29 cellular contexts compared by ENCODE assay signal in the genomic region with DNA sequence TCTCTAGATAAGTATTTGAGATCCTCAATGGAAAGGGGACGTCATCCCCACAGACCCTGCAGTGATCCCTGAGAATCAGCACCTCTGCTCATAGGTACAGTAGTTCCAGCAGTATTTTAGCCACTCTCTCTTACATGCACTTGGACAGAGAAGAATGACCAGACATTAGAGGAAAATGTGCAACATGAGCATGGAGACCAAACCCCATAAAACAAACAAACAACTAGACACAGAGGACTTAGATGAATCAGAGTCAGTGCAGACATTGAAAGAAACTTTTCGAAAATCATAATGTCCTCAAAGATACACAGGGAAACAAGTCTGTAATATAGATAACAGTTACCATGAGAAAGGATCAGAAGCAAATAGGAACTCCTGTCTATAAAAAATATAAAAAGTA.
"Had no signal": no experiment of that assay in that cellular context is flagged by ENCODE, and none has a peak within 500 bp of the region (broad histone marks: within the 10 kb centered on the region; RNA-seq: fewer than 3 reads in every experiment).

No MANE protein-coding gene starts in this region.

- H3K9me3 Mint-ChIP-seq: naive thymus-derived CD8-positive, alpha-beta T cell; neural crest cell; stimulated activated naive CD8-positive, alpha-beta T cell treated with anti-CD3 and anti-CD28 coated beads, Interleukin-15, amount 100 ng/mL, for 72 hours had no signal

- H3K27me3 Mint-ChIP-seq: naive thymus-derived CD8-positive, alpha-beta T cell; stimulated activated memory B cell treated with anti-CD40 and anti-IgM and Interleukin-4, amounts not matched to agents 10 μg/mL and 1 μg/mL and 100 μg/mL, for 72 hours; stimulated activated naive CD8-positive, alpha-beta T cell treated with anti-CD3 and anti-CD28 coated beads, Interleukin-15, amount 100 ng/mL, for 72 hours; type B pancreatic cell had no signal

- H3K4me3 ChIP-seq: left lung, lower lobe of right lung, pancreas, prostate gland, skin epidermis, tibial nerve, uterus had no signal

- H3K4me3 Mint-ChIP-seq: naive thymus-derived CD8-positive, alpha-beta T cell; nephron; neural crest cell; stimulated activated memory B cell treated with anti-CD40 and anti-IgM and Interleukin-4, amounts not matched to agents 10 μg/mL and 1 μg/mL and 100 μg/mL, for 72 hours; stimulated activated naive CD8-positive, alpha-beta T cell treated with anti-CD3 and anti-CD28 coated beads, Interleukin-15, amount 100 ng/mL, for 72 hours; type B pancreatic cell had no signal

- H3K27ac Mint-ChIP-seq: naive thymus-derived CD8-positive, alpha-beta T cell; nephron; stimulated activated memory B cell treated with anti-CD40 and anti-IgM and Interleukin-4, amounts not matched to agents 10 μg/mL and 1 μg/mL and 100 μg/mL, for 72 hours; stimulated activated naive CD8-positive, alpha-beta T cell treated with anti-CD3 and anti-CD28 coated beads, Interleukin-15, amount 100 ng/mL, for 72 hours; type B pancreatic cell had no signal

- FAIRE-seq: islet of Langerhans, kidney, pancreas had no signal

- H3K4me1 ChIP-seq: left lung, lower lobe of right lung, pancreas, uterus had no signal

- ATAC-seq: left colon; left lung; lower lobe of right lung; naive thymus-derived CD8-positive, alpha-beta T cell; pancreas; right cardiac atrium; sciatic nerve; stimulated activated memory B cell treated with anti-CD40 and anti-IgM and Interleukin-4, amounts not matched to agents 10 μg/mL and 1 μg/mL and 100 μg/mL, for 72 hours; stimulated activated naive CD8-positive, alpha-beta T cell treated with anti-CD3 and anti-CD28 coated beads, Interleukin-15, amount 100 ng/mL, for 72 hours had no signal

- H3K9me3 ChIP-seq: left lung, lower lobe of right lung, pancreas, prostate gland, tibial nerve, uterus had no signal

- DNase-seq: hippocampal formation; kidney; left colon; left lung; lower lobe of right lung; mammary epithelial cell; mesenchymal stem cell; naive thymus-derived CD8-positive, alpha-beta T cell; nucleus accumbens; pancreas; retina; right cardiac atrium; stimulated activated CD4-positive, alpha-beta T cell treated with anti-CD3 and anti-CD28 coated beads, Interleukin-1b, Interleukin-23, amount 100 ng/mL, for 48 hours; stimulated activated CD4-positive, alpha-beta T cell treated with anti-CD3 and anti-CD28 coated beads, Interleukin-2, amount 100 ng/mL, for 48 hours; stimulated activated CD4-positive, alpha-beta T cell treated with anti-CD3 and anti-CD28 coated beads, Interleukin-4, amount 100 ng/mL, for 4 hours; stimulated activated CD8-positive, alpha-beta memory T cell treated with anti-CD3 and anti-CD28 coated beads, Interleukin-4, amount 100 ng/mL, for 48 hours; stimulated activated naive CD4-positive, alpha-beta T cell treated with Interleukin-2 at 50 U/mL for 16 hours; stimulated activated naive CD8-positive, alpha-beta T cell treated with anti-CD3 and anti-CD28 coated beads, Interleukin-15, amount 100 ng/mL, for 72 hours; substantia nigra; uterus had no signal

- H3K27ac ChIP-seq: left lung, lower lobe of right lung, pancreas, prostate gland, skin epidermis, tibial nerve, uterus had no signal

- H3K4me1 Mint-ChIP-seq: naive thymus-derived CD8-positive, alpha-beta T cell; neural crest cell; stimulated activated memory B cell treated with anti-CD40 and anti-IgM and Interleukin-4, amounts not matched to agents 10 μg/mL and 1 μg/mL and 100 μg/mL, for 72 hours; stimulated activated naive CD8-positive, alpha-beta T cell treated with anti-CD3 and anti-CD28 coated beads, Interleukin-15, amount 100 ng/mL, for 72 hours had no signal
